In genomic region chr5:32129074-32129598, GRCh38 we compare ENCODE assay signal across 19 cellular contexts. TPM values are rescaled to one million over a fixed set of nuclear protein-coding genes. Genes with fewer than 3 reads are reported as not detected.
A peak's percentile ranks its signal among the peaks of the same experiment; 100 is the strongest.
DNase-seq lines count a peak whose midpoint lies in the region; ATAC-seq and FAIRE-seq lines count a peak whose summit lies in the region.
"Had no signal": no experiment of that assay in that cellular context is flagged by ENCODE, and none has a peak within 500 bp of the region (broad histone marks: within the 10 kb centered on the region; RNA-seq: fewer than 3 reads in every experiment).

No MANE protein-coding gene starts in this region.

- H3K4me3 Mint-ChIP-seq in T-helper 17 cell, result no peak overlapping the region

- FAIRE-seq in islet of Langerhans (lab: Jason Lieb, UNC), result peak; percentile 81

- no peak for DNase-seq in activated CD4-positive, CD25-positive, alpha-beta regulatory T cell (lab: John Stamatoyannopoulos, UW)
- DNase-seq in T-helper 17 cell (no peak), SIG-M5 (lab: John Stamatoyannopoulos, UW) (no peak)
- no peak for DNase-seq in stimulated activated naive CD8-positive, alpha-beta T cell treated with anti-CD3 and anti-CD28 coated beads, Interleukin-15, Interleukin-2, amounts not matched to agents 100 U/mL and 50 U/mL, for 24 hours
- DNase-seq: 8988T; activated CD4-positive, alpha-beta T cell treated with anti-CD3 and anti-CD28 coated beads, Interleukin-2, amount 50 U/mL, for 4 hours; amygdala; BE2C; esophagus squamous epithelium; glutamatergic neuron; left ventricle myocardium superior; NCI-H1436 treated with DMSO at 0.1 percent for 48 hours; NCI-H774; stimulated activated CD4-positive, alpha-beta T cell treated with anti-CD3 and anti-CD28 coated beads, Interleukin-2, amount 100 ng/mL, for 48 hours; testis had no signal

- H3K36me3 Mint-ChIP-seq in T-helper 17 cell (ENCODE audit: low read depth), result peaks cover 3% of the 10 kb centered on the region

- H3K9me3 ChIP-seq in T-helper 17 cell (ENCODE audit: control insufficient read depth, low read length, poor library complexity, severe bottlenecking), result no peaks in the 10 kb centered on the region
- H3K9me3 ChIP-seq: BE2C, esophagus squamous epithelium, testis had no signal

- peak overlapping the region; percentile 80 for H3K27ac Mint-ChIP-seq in T-helper 17 cell

- ATAC-seq in activated CD4-positive, CD25-positive, alpha-beta regulatory T cell treated with anti-CD3 and anti-CD28 coated beads, Interleukin-2, amount 50 U/mL, for 24 hours, result peak; percentile 83 to 91
- ATAC-seq in T-helper 17 cell, result no peak
- peak; percentile 49 for ATAC-seq in stimulated activated naive CD8-positive, alpha-beta T cell treated with anti-CD3 and anti-CD28 coated beads, Interleukin-15, Interleukin-2, amounts not matched to agents 100 U/mL and 50 U/mL, for 24 hours
- no peak for ATAC-seq in GM18517 (IDR thresholded peaks at IDR 0.05; ENCODE audit: unreplicated experiment)
- ATAC-seq in HG03571 (IDR thresholded peaks at IDR 0.05; ENCODE audit: unreplicated experiment), result no peak
- ATAC-seq: left ventricle myocardium superior had no signal

- peaks cover 21% of the 10 kb centered on the region for H3K4me1 Mint-ChIP-seq in T-helper 17 cell

- no peaks in the 10 kb centered on the region for H3K27me3 Mint-ChIP-seq in T-helper 17 cell

RNA-seq across cellular contexts. Expression of gene GOLPH3, which starts 45.0 kb away (rescaled TPM):
- 10 to 100 TPM; 59.1 to 61.9 TPM for total RNA-seq in T-helper 17 cell

Comparison
In these comparisons a context has a peak if more than half of its experiments do, and no peak if none do; other contexts are left out.
1. ATAC-seq: peak in activated CD4-positive, CD25-positive, alpha-beta regulatory T cell treated with anti-CD3 and anti-CD28 coated beads, Interleukin-2, amount 50 U/mL, for 24 hours (2 of 2) and stimulated activated naive CD8-positive, alpha-beta T cell treated with anti-CD3 and anti-CD28 coated beads, Interleukin-15, Interleukin-2, amounts not matched to agents 100 U/mL and 50 U/mL, for 24 hours (single experiment); none in T-helper 17 cell (single experiment), GM18517 (single experiment) and HG03571 (single experiment).